ENCODE assay signal across 24 cellular contexts in genomic region chr10:30499816-30500215, GRCh38.
DNase-seq lines count a peak whose midpoint lies in the region; ATAC-seq lines count a peak whose summit lies in the region.
"Had no signal": no experiment of that assay in that cellular context is flagged by ENCODE, and none has a peak within 500 bp of the region (broad histone marks: within the 10 kb centered on the region; RNA-seq: fewer than 3 reads in every experiment).

No MANE protein-coding gene starts in this region.

- H3K4me1 Mint-ChIP-seq in T-helper 2 cell treated with Interferon-gamma antibody and Interleukin-4, amounts not matched to agents 5 μg/mL and 100 μg/mL, for 36 hours (ENCODE audit: low read depth), result peaks cover 69% of the 10 kb centered on the region
- H3K4me1 Mint-ChIP-seq in CD8-positive, alpha-beta memory T cell, result peaks cover 78 to 94% (median 89%) of the 10 kb centered on the region in 3 donors
- H3K4me1 Mint-ChIP-seq in dendritic cell treated with granulocyte-macrophage colony-stimulating factor and Interleukin-4, amounts not matched to agents 40 ng/mL and 50 ng/mL, for 4 days (ENCODE audit: low read depth), result peaks cover 73% of the 10 kb centered on the region
- H3K4me1 Mint-ChIP-seq in natural killer cell treated with Interleukin-12 subunit alpha and Interleukin-12 subunit beta and Interleukin-15 and Interleukin-18, amount 100 ng/mL, for 72 hours (ENCODE audit: low read depth in 2 of 2), result peaks cover 82 to 96% of the 10 kb centered on the region in 2 donors

- no peak for ATAC-seq in natural killer cell treated with Interleukin-12 subunit alpha and Interleukin-12 subunit beta and Interleukin-15 and Interleukin-18, amount 100 ng/mL, for 72 hours
- ATAC-seq: CD8-positive, alpha-beta T cell; Right ventricle myocardium inferior had no signal

- H3K27ac ChIP-seq in CD8-positive, alpha-beta memory T cell (ENCODE audit: low read depth, low read length), result no peak overlapping the region
- H3K27ac ChIP-seq: 22Rv1, C4-2B, KMS-11, PC-9, SJSA1 had no signal

- intact Hi-C loops in dendritic cell treated with granulocyte-macrophage colony-stimulating factor and Interleukin-4, amounts not matched to agents 40 ng/mL and 50 ng/mL, for 4 days (cut with micrococcal nuclease), result no loop called here

- POLR2A ChIA-PET in CD8-positive, alpha-beta memory T cell (lab: Charles Lee), result interaction anchor here (0.6 kb wide), 1 partner anchor 62 kb away, joined by 3 read pairs; no protein-coding TSS in a partner anchor

- DNase-seq in T-helper 2 cell treated with Interferon-gamma antibody and Interleukin-4, amounts not matched to agents 5 μg/mL and 100 μg/mL, for 36 hours (ENCODE audit: low spot score), result no peak
- DNase-seq in T-helper 2 cell (no peak), kidney tubule cell (ENCODE audit: low spot score) (no peak), SHP77 (lab: John Stamatoyannopoulos, UW) (no peak)
- no peak for DNase-seq in CD8-positive, alpha-beta memory T cell
- DNase-seq in natural killer cell treated with Interleukin-12 subunit alpha and Interleukin-12 subunit beta and Interleukin-15 and Interleukin-18, amount 100 ng/mL, for 72 hours (ENCODE audit: low spot score), result no peak
- DNase-seq: CD8-positive, alpha-beta T cell; DMS 273 treated with DMSO at 0.1 percent for 48 hours; DMS79; EL; GDM1; IMR-90; MM.1S; NCI-H2029 treated with DMSO at 0.1 percent for 48 hours; NCI-H2227 treated with DMSO at 0.1 percent for 48 hours; NCI-H526 treated with DMSO at 0.1 percent for 48 hours; PC-9 had no signal

- peaks cover 7% of the 10 kb centered on the region for H3K27me3 Mint-ChIP-seq in T-helper 2 cell treated with Interferon-gamma antibody and Interleukin-4, amounts not matched to agents 5 μg/mL and 100 μg/mL, for 36 hours (ENCODE audit: low read depth)
- H3K27me3 Mint-ChIP-seq in CD8-positive, alpha-beta memory T cell, result no peaks in the 10 kb centered on the region
- H3K27me3 Mint-ChIP-seq in dendritic cell treated with granulocyte-macrophage colony-stimulating factor and Interleukin-4, amounts not matched to agents 40 ng/mL and 50 ng/mL, for 4 days, result no peaks in the 10 kb centered on the region
- H3K27me3 Mint-ChIP-seq in natural killer cell treated with Interleukin-12 subunit alpha and Interleukin-12 subunit beta and Interleukin-15 and Interleukin-18, amount 100 ng/mL, for 72 hours, result no peaks in the 10 kb centered on the region
- H3K27me3 Mint-ChIP-seq: B cell had no signal

- no peak overlapping the region for H3K4me3 ChIP-seq in CD8-positive, alpha-beta memory T cell (ENCODE audit: low read length)
- H3K4me3 ChIP-seq: PC-9, SJSA1 had no signal

- no peaks in the 10 kb centered on the region for H3K27me3 ChIP-seq in CD8-positive, alpha-beta memory T cell (ENCODE audit: insufficient read depth, low read length, poor library complexity, severe bottlenecking)

- H3K9me3 ChIP-seq in CD8-positive, alpha-beta memory T cell (ENCODE audit: low read length), result no peaks in the 10 kb centered on the region
- H3K9me3 ChIP-seq: SJSA1 had no signal

- H3K27ac Mint-ChIP-seq in T-helper 2 cell treated with Interferon-gamma antibody and Interleukin-4, amounts not matched to agents 5 μg/mL and 100 μg/mL, for 36 hours, result peak overlapping the region; percentile 56
- H3K27ac Mint-ChIP-seq in CD8-positive, alpha-beta memory T cell, result peak overlapping the region in 5 of 8 donors; percentile 43 to 99 (median 80)
- H3K27ac Mint-ChIP-seq in dendritic cell treated with granulocyte-macrophage colony-stimulating factor and Interleukin-4, amounts not matched to agents 40 ng/mL and 50 ng/mL, for 4 days, result peak overlapping the region; percentile 57
- peak overlapping the region; percentile 89 to 97 for H3K27ac Mint-ChIP-seq in natural killer cell treated with Interleukin-12 subunit alpha and Interleukin-12 subunit beta and Interleukin-15 and Interleukin-18, amount 100 ng/mL, for 72 hours

- peaks cover 66% of the 10 kb centered on the region for H3K4me1 ChIP-seq in CD8-positive, alpha-beta memory T cell (ENCODE audit: insufficient read depth, low read length)

- H3K36me3 ChIP-seq in CD8-positive, alpha-beta memory T cell (ENCODE audit: insufficient read depth, low read length), result no peaks in the 10 kb centered on the region
- H3K36me3 ChIP-seq: SJSA1 had no signal

- no peaks in the 10 kb centered on the region for H3K9me3 Mint-ChIP-seq in T-helper 2 cell treated with Interferon-gamma antibody and Interleukin-4, amounts not matched to agents 5 μg/mL and 100 μg/mL, for 36 hours
- H3K9me3 Mint-ChIP-seq in CD8-positive, alpha-beta memory T cell, result no peaks in the 10 kb centered on the region
- H3K9me3 Mint-ChIP-seq in dendritic cell treated with granulocyte-macrophage colony-stimulating factor and Interleukin-4, amounts not matched to agents 40 ng/mL and 50 ng/mL, for 4 days, result no peaks in the 10 kb centered on the region
- H3K9me3 Mint-ChIP-seq in natural killer cell treated with Interleukin-12 subunit alpha and Interleukin-12 subunit beta and Interleukin-15 and Interleukin-18, amount 100 ng/mL, for 72 hours, result no peaks in the 10 kb centered on the region
- H3K9me3 Mint-ChIP-seq: CD8-positive, alpha-beta T cell had no signal

- CTCF ChIA-PET in CD8-positive, alpha-beta memory T cell (lab: Charles Lee), result interaction anchor here (3.9 kb wide), 1 partner anchor 29 kb away, joined by 22 read pairs; no protein-coding TSS in a partner anchor

- no peak overlapping the region for H3K4me3 Mint-ChIP-seq in T-helper 2 cell treated with Interferon-gamma antibody and Interleukin-4, amounts not matched to agents 5 μg/mL and 100 μg/mL, for 36 hours
- no peak overlapping the region for H3K4me3 Mint-ChIP-seq in CD8-positive, alpha-beta memory T cell
- H3K4me3 Mint-ChIP-seq in dendritic cell treated with granulocyte-macrophage colony-stimulating factor and Interleukin-4, amounts not matched to agents 40 ng/mL and 50 ng/mL, for 4 days, result no peak overlapping the region
- H3K4me3 Mint-ChIP-seq in natural killer cell treated with Interleukin-12 subunit alpha and Interleukin-12 subunit beta and Interleukin-15 and Interleukin-18, amount 100 ng/mL, for 72 hours, result peak overlapping the region; percentile 80
- H3K4me3 Mint-ChIP-seq: B cell; CD8-positive, alpha-beta T cell had no signal

- peaks cover 5% of the 10 kb centered on the region for H3K36me3 Mint-ChIP-seq in T-helper 2 cell treated with Interferon-gamma antibody and Interleukin-4, amounts not matched to agents 5 μg/mL and 100 μg/mL, for 36 hours (ENCODE audit: low read depth)
- H3K36me3 Mint-ChIP-seq in CD8-positive, alpha-beta memory T cell, result peaks cover 0 to 3% (median 0%) of the 10 kb centered on the region in 3 donors
- no peaks in the 10 kb centered on the region for H3K36me3 Mint-ChIP-seq in dendritic cell treated with granulocyte-macrophage colony-stimulating factor and Interleukin-4, amounts not matched to agents 40 ng/mL and 50 ng/mL, for 4 days (ENCODE audit: low read depth)
- H3K36me3 Mint-ChIP-seq in natural killer cell treated with Interleukin-12 subunit alpha and Interleukin-12 subunit beta and Interleukin-15 and Interleukin-18, amount 100 ng/mL, for 72 hours, result peaks cover 15% of the 10 kb centered on the region
- H3K36me3 Mint-ChIP-seq: CD8-positive, alpha-beta T cell had no signal
